ENCODE assay signal across 1 cellular context in the genomic region with DNA sequence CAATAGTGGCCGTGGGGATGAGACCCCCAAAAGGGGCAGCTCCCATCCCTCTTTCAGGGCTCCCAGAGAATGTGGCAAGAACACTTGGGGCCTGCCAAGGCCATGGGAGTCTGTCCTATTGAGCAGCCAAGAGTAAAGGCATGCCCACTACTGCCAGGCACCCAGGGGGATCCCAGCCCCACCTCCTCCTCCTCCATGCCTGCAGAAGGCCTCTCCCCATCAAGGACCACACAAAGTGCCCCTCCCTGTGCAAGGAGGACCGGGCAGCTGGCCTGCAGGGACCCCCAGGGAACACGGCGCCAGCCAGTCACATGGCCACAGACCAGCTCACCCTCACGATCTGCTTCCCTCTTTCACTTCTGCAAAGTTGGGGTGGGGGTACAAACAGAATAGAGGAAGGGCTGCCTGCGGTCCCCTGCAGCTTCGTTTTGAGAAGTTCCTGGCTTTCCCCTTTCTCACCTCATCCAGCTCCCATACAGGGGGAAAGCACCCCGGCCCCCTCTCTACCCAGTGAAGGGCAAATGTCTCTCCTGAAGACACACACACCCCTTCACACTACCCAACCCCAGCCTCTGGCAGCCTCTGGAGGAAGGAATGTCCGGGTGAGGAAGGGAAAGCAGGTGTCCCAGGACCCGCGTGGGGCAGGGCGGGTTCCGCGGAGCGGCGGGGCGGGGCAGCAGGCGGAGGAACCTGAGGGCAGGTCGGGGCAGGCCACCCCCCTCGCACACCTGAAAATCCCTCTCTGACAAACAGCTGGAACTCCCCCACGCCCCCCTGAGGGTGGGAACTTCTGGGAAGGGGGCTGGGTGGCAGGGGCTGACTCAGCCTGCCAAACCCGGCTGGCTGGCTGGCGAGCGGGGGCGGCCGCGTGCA.
A peak's percentile ranks its signal among the peaks of the same experiment; 100 is the strongest.
TF ChIP-seq lines count a peak whose summit lies in the region.

No MANE protein-coding gene starts in this region.

TF ChIP-seq in GM12878, 131 proteins besides CTCF, POLR2A, EP300 and RAD21 (continued from another document and continues in another):
- no peak for TF ChIP-seq ZBTB11 (CRISPR knock-in tag; IDR thresholded peaks at IDR 0.05)
- no peak for TF ChIP-seq SMAD1 (IDR thresholded peaks at IDR 0.05; ENCODE audit: low read depth, partially characterized antibody)
- TF ChIP-seq POLR2AphosphoS2 (IDR thresholded peaks at IDR 0.05; ENCODE audit: low read depth, low read length) = 0 out of 2 replicates have a peak, but pooled peaks have one; percentile 36
- TF ChIP-seq REST (IDR thresholded peaks at IDR 0.05; ENCODE audit: low read depth, low read length) = no peak
- TF ChIP-seq KDM1A (IDR thresholded peaks at IDR 0.05; ENCODE audit: borderline replicate concordance) = no peak
- TF ChIP-seq, protein P1, sequence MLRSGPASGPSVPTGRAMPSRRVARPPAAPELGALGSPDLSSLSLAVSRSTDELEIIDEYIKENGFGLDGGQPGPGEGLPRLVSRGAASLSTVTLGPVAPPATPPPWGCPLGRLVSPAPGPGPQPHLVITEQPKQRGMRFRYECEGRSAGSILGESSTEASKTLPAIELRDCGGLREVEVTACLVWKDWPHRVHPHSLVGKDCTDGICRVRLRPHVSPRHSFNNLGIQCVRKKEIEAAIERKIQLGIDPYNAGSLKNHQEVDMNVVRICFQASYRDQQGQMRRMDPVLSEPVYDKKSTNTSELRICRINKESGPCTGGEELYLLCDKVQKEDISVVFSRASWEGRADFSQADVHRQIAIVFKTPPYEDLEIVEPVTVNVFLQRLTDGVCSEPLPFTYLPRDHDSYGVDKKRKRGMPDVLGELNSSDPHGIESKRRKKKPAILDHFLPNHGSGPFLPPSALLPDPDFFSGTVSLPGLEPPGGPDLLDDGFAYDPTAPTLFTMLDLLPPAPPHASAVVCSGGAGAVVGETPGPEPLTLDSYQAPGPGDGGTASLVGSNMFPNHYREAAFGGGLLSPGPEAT (IDR thresholded peaks at IDR 0.05; ENCODE audit: low read depth) = peak; percentile 99
- TF ChIP-seq SPI1 (IDR thresholded peaks at IDR 0.05; ENCODE audit: borderline replicate concordance, insufficient read depth, low read depth, low read length) = peak; percentile 100
- TF ChIP-seq SMC3 (IDR thresholded peaks at IDR 0.05; ENCODE audit: borderline replicate concordance, low read length) = no peak
- TF ChIP-seq NR2C2 (IDR thresholded peaks at IDR 0.05; ENCODE audit: borderline replicate concordance, control insufficient read depth, insufficient read length, low read depth) = no peak
- TF ChIP-seq HDGF (IDR thresholded peaks at IDR 0.05) = peak; percentile 79
- no peak for TF ChIP-seq NRF1 (conservative IDR thresholded peaks at IDR 0.05; ENCODE audit: low read depth, low read length)
- no peak for TF ChIP-seq MYC (IDR thresholded peaks at IDR 0.05; ENCODE audit: insufficient read depth, insufficient read length, insufficient replicate concordance, low read length, severe bottlenecking)
- TF ChIP-seq MYB (IDR thresholded peaks at IDR 0.05; ENCODE audit: borderline replicate concordance, low read depth, low read length) = 0 out of 2 replicates have a peak, but pooled peaks have one; percentile 26
- TF ChIP-seq, protein P2, sequence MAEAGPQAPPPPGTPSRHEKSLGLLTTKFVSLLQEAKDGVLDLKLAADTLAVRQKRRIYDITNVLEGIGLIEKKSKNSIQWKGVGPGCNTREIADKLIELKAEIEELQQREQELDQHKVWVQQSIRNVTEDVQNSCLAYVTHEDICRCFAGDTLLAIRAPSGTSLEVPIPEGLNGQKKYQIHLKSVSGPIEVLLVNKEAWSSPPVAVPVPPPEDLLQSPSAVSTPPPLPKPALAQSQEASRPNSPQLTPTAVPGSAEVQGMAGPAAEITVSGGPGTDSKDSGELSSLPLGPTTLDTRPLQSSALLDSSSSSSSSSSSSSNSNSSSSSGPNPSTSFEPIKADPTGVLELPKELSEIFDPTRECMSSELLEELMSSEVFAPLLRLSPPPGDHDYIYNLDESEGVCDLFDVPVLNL (IDR thresholded peaks at IDR 0.05; ENCODE audit: low read depth, low read length) = no peak
- TF ChIP-seq RBBP5 (conservative IDR thresholded peaks at IDR 0.05) = no peak
- no peak for TF ChIP-seq HDAC6 (IDR thresholded peaks at IDR 0.05; ENCODE audit: unreplicated experiment)
- TF ChIP-seq CBX3 (IDR thresholded peaks at IDR 0.05; ENCODE audit: borderline replicate concordance, low read depth) = no peak
- TF ChIP-seq RCOR1 (conservative IDR thresholded peaks at IDR 0.05; ENCODE audit: low read depth, low read length) = no peak
- no peak for TF ChIP-seq ZBTB33 (IDR thresholded peaks at IDR 0.05)
- TF ChIP-seq, protein P3, sequence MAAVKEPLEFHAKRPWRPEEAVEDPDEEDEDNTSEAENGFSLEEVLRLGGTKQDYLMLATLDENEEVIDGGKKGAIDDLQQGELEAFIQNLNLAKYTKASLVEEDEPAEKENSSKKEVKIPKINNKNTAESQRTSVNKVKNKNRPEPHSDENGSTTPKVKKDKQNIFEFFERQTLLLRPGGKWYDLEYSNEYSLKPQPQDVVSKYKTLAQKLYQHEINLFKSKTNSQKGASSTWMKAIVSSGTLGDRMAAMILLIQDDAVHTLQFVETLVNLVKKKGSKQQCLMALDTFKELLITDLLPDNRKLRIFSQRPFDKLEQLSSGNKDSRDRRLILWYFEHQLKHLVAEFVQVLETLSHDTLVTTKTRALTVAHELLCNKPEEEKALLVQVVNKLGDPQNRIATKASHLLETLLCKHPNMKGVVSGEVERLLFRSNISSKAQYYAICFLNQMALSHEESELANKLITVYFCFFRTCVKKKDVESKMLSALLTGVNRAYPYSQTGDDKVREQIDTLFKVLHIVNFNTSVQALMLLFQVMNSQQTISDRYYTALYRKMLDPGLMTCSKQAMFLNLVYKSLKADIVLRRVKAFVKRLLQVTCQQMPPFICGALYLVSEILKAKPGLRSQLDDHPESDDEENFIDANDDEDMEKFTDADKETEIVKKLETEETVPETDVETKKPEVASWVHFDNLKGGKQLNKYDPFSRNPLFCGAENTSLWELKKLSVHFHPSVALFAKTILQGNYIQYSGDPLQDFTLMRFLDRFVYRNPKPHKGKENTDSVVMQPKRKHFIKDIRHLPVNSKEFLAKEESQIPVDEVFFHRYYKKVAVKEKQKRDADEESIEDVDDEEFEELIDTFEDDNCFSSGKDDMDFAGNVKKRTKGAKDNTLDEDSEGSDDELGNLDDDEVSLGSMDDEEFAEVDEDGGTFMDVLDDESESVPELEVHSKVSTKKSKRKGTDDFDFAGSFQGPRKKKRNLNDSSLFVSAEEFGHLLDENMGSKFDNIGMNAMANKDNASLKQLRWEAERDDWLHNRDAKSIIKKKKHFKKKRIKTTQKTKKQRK (IDR thresholded peaks at IDR 0.05; ENCODE audit: low read depth, low read length) = no peak
- TF ChIP-seq SMARCA5 (IDR thresholded peaks at IDR 0.05) = peak; percentile 74; the same call in 1 of the 2 replicates
- TF ChIP-seq, protein P4, sequence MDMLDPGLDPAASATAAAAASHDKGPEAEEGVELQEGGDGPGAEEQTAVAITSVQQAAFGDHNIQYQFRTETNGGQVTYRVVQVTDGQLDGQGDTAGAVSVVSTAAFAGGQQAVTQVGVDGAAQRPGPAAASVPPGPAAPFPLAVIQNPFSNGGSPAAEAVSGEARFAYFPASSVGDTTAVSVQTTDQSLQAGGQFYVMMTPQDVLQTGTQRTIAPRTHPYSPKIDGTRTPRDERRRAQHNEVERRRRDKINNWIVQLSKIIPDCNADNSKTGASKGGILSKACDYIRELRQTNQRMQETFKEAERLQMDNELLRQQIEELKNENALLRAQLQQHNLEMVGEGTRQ (IDR thresholded peaks at IDR 0.05; ENCODE audit: borderline replicate concordance, low read depth, low read length) = peak; percentile 71
- TF ChIP-seq HSF1 (IDR thresholded peaks at IDR 0.05; ENCODE audit: low read depth, low read length) = no peak
- peak in 1 of 2 experiments; percentile 60; a peak in 2 of 4 replicates for TF ChIP-seq ETV6 (conservative IDR thresholded peaks at IDR 0.05 in 1 of 2, IDR thresholded peaks at IDR 0.05 in 1 of 2; ENCODE audit: borderline replicate concordance in 1 of 2, low read depth in 1 of 2)
- TF ChIP-seq SIX5 (IDR thresholded peaks at IDR 0.05; ENCODE audit: low read depth, low read length, severe bottlenecking) = no peak
- peak; percentile 56; the same call in 1 of the 2 replicates for TF ChIP-seq TCF3 (IDR thresholded peaks at IDR 0.05; ENCODE audit: borderline replicate concordance, insufficient read depth, low read depth, low read length)
- TF ChIP-seq, protein P5, sequence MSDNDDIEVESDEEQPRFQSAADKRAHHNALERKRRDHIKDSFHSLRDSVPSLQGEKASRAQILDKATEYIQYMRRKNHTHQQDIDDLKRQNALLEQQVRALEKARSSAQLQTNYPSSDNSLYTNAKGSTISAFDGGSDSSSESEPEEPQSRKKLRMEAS (IDR thresholded peaks at IDR 0.05; ENCODE audit: low read depth, low read length) = peak; percentile 76; the same call in 1 of the 2 replicates
- TF ChIP-seq POLR2AphosphoS5 (IDR thresholded peaks at IDR 0.05; ENCODE audit: low read length) = peak; percentile 73
- TF ChIP-seq NBN (IDR thresholded peaks at IDR 0.05) = peak; percentile 90
- no peak for TF ChIP-seq CREB1 (IDR thresholded peaks at IDR 0.05; ENCODE audit: low read depth)
- TF ChIP-seq ZNF622 (IDR thresholded peaks at IDR 0.05) = no peak
- no peak for TF ChIP-seq PML (IDR thresholded peaks at IDR 0.05; ENCODE audit: low read length)
